Comparison of ENCODE assay signal across 39 cellular contexts in genomic region chr3:46840491-46840890, GRCh38. TPM values are rescaled to one million over a fixed set of nuclear protein-coding genes. Genes with fewer than 3 reads are reported as not detected.
"Had no signal": no experiment of that assay in that cellular context is flagged by ENCODE, and none has a peak within 500 bp of the region (broad histone marks: within the 10 kb centered on the region; RNA-seq: fewer than 3 reads in every experiment).

No MANE protein-coding gene starts in this region.

- H3K27me3 ChIP-seq: adrenal gland, ascending aorta, body of pancreas, brain microvascular endothelial cell, breast epithelium, cardiac muscle cell, colonic mucosa had no signal

- H3K27ac ChIP-seq: adrenal gland, ascending aorta, body of pancreas, brain microvascular endothelial cell, breast epithelium, cardiac muscle cell, colonic mucosa had no signal

- H3K4me3 Mint-ChIP-seq: activated naive CD4-positive, alpha-beta T cell treated with anti-CD3 and anti-CD28 coated beads for 36 hours; activated naive CD4-positive, alpha-beta T cell treated with anti-CD3 and anti-CD28 coated beads, Interleukin-2, amount 10 ng/mL, durations not matched to agents 7 days and 5 days; activated naive CD4-positive, alpha-beta T cell treated with anti-CD3 and anti-CD28 coated beads, Interleukin-2, amount 50 U/mL, for 24 hours; activated naive CD8-positive, alpha-beta T cell; activated naive CD8-positive, alpha-beta T cell treated with anti-CD3 and anti-CD28 coated beads for 36 hours; activated naive CD8-positive, alpha-beta T cell treated with anti-CD3 and anti-CD28 coated beads, Interleukin-2, amount 10 ng/mL, durations not matched to agents 7 days and 5 days; activated naive CD8-positive, alpha-beta T cell treated with anti-CD3 and anti-CD28 coated beads, Interleukin-2, amount 50 U/mL, for 24 hours; activated T-cell treated with anti-CD3 and anti-CD28 coated beads, Interleukin-2, amount 50 U/mL, for 72 hours; activated T-helper 1 cell treated with anti-CD3 and anti-CD28 coated beads, Interleukin-12 subunit alpha, Interleukin-12 subunit beta, Interleukin-2, Interleukin-4 antibody, amounts not matched to agents 30 ng/mL and 10 ng/mL and 1 ng/mL, durations not matched to agents 14 hours and 24 hours and 36 hours; activated T-helper 17 cell treated with anti-CD3 and anti-CD28 coated beads, Interleukin-2, amount 50 U/mL, for 72 hours; brain; central memory CD8-positive, alpha-beta T cell had no signal

- DNase-seq: activated effector memory CD4-positive, alpha-beta T cell treated with anti-CD3 and anti-CD28 coated beads, Interleukin-2, amount 50 U/mL, for 16 hours; activated effector memory CD4-positive, alpha-beta T cell treated with Interleukin-2 at 50 U/mL for 16 hours; activated gamma-delta T cell; activated gamma-delta T cell treated with Interleukin-2 at 50 U/mL for 16 hours; activated naive CD4-positive, alpha-beta T cell; activated naive CD4-positive, alpha-beta T cell treated with anti-CD3 and anti-CD28 coated beads for 36 hours; activated naive CD4-positive, alpha-beta T cell treated with anti-CD3 and anti-CD28 coated beads, Interleukin-2, amount 10 ng/mL, durations not matched to agents 7 days and 5 days; activated naive CD4-positive, alpha-beta T cell treated with anti-CD3 and anti-CD28 coated beads, Interleukin-2, amount 50 U/mL, for 16 hours; activated naive CD4-positive, alpha-beta T cell treated with Interleukin-2 at 50 U/mL for 16 hours; activated naive CD8-positive, alpha-beta T cell treated with anti-CD3 and anti-CD28 coated beads for 36 hours; activated naive CD8-positive, alpha-beta T cell treated with anti-CD3 and anti-CD28 coated beads, Interleukin-2, amount 10 ng/mL, durations not matched to agents 7 days and 5 days; activated naive CD8-positive, alpha-beta T cell treated with anti-CD3 and anti-CD28 coated beads, Interleukin-2, amount 50 U/mL, for 24 hours; activated T-cell treated with anti-CD3 and anti-CD28 coated beads, Interleukin-2, amount 50 U/mL, for 48 hours; activated T-cell treated with anti-CD3 and anti-CD28 coated beads, Interleukin-2, amount 50 U/mL, for 72 hours; adrenal gland; amniotic stem cell; amygdala; anterior cingulate cortex; aorta; body of pancreas; brain microvascular endothelial cell; caudate nucleus; central memory CD4-positive, alpha-beta T cell; cerebellar nuclear complex; colonic mucosa had no signal

- H3K27ac Mint-ChIP-seq: activated naive CD4-positive, alpha-beta T cell treated with anti-CD3 and anti-CD28 coated beads for 36 hours; activated naive CD4-positive, alpha-beta T cell treated with anti-CD3 and anti-CD28 coated beads, Interleukin-2, amount 10 ng/mL, durations not matched to agents 7 days and 5 days; activated naive CD4-positive, alpha-beta T cell treated with anti-CD3 and anti-CD28 coated beads, Interleukin-2, amount 50 U/mL, for 24 hours; activated naive CD4-positive, alpha-beta T cell treated with anti-CD3 and anti-CD28 coated beads, Interleukin-2, amount 50 U/mL, for 72 hours; activated naive CD8-positive, alpha-beta T cell; activated naive CD8-positive, alpha-beta T cell treated with anti-CD3 and anti-CD28 coated beads for 36 hours; activated naive CD8-positive, alpha-beta T cell treated with anti-CD3 and anti-CD28 coated beads, Interleukin-2, amount 10 ng/mL, durations not matched to agents 7 days and 5 days; activated naive CD8-positive, alpha-beta T cell treated with anti-CD3 and anti-CD28 coated beads, Interleukin-2, amount 50 U/mL, for 24 hours; activated T-cell treated with anti-CD3 and anti-CD28 coated beads, Interleukin-2, amount 50 U/mL, for 72 hours; activated T-helper 1 cell treated with anti-CD3 and anti-CD28 coated beads, Interleukin-12 subunit alpha, Interleukin-12 subunit beta, Interleukin-2, Interleukin-4 antibody, amounts not matched to agents 30 ng/mL and 10 ng/mL and 1 ng/mL, durations not matched to agents 14 hours and 24 hours and 36 hours; activated T-helper 17 cell treated with anti-CD3 and anti-CD28 coated beads, Interleukin-2, amount 50 U/mL, for 72 hours; activated T-helper 2 cell treated with anti-CD3 and anti-CD28 coated beads, Interferon-gamma antibody, Interleukin-2, Interleukin-4, amounts not matched to agents 10 μg/mL and 5 μg/mL and 100 μg/mL, durations not matched to agents 14 hours and 24 hours and 36 hours; brain had no signal

- ATAC-seq: activated naive CD4-positive, alpha-beta T cell treated with anti-CD3 and anti-CD28 coated beads, Interleukin-2, amount 50 U/mL, for 72 hours; activated naive CD8-positive, alpha-beta T cell treated with anti-CD3 and anti-CD28 coated beads, Interleukin-2, amount 50 U/mL, for 24 hours; activated T-cell treated with anti-CD3 and anti-CD28 coated beads, Interleukin-2, amount 50 U/mL, for 72 hours; activated T-helper 17 cell treated with anti-CD3 and anti-CD28 coated beads, Interleukin-2, amount 50 U/mL, for 72 hours; body of pancreas had no signal

- FAIRE-seq: astrocyte, bronchial epithelial cell, colon had no signal

- H3K27me3 Mint-ChIP-seq: activated naive CD4-positive, alpha-beta T cell treated with anti-CD3 and anti-CD28 coated beads, Interleukin-2, amount 50 U/mL, for 24 hours; activated naive CD8-positive, alpha-beta T cell; activated naive CD8-positive, alpha-beta T cell treated with anti-CD3 and anti-CD28 coated beads, Interleukin-2, amount 50 U/mL, for 24 hours; central memory CD8-positive, alpha-beta T cell had no signal

- H3K9me3 ChIP-seq: colonic mucosa had no signal

- H3K36me3 ChIP-seq: adrenal gland, ascending aorta, brain microvascular endothelial cell, breast epithelium, colonic mucosa had no signal

- H3K4me1 ChIP-seq: adrenal gland, breast epithelium, colonic mucosa had no signal

- H3K4me3 ChIP-seq: adrenal gland, ascending aorta, body of pancreas, breast epithelium, cardiac muscle cell, colonic mucosa had no signal

- H3K4me1 Mint-ChIP-seq: activated naive CD8-positive, alpha-beta T cell treated with anti-CD3 and anti-CD28 coated beads for 36 hours; activated naive CD8-positive, alpha-beta T cell treated with anti-CD3 and anti-CD28 coated beads, Interleukin-2, amount 10 ng/mL, durations not matched to agents 7 days and 5 days; activated T-helper 17 cell treated with anti-CD3 and anti-CD28 coated beads, Interleukin-2, amount 50 U/mL, for 72 hours; brain had no signal

RNA-seq across cellular contexts. Expression of gene MYL3, which starts 22.8 kb away (rescaled TPM):
- total RNA-seq: activated naive CD4-positive, alpha-beta T cell treated with anti-CD3 and anti-CD28 coated beads for 36 hours; activated naive CD4-positive, alpha-beta T cell treated with anti-CD3 and anti-CD28 coated beads, Interleukin-2, amount 50 U/mL, for 72 hours; activated naive CD8-positive, alpha-beta T cell treated with anti-CD3 and anti-CD28 coated beads for 36 hours; activated naive CD8-positive, alpha-beta T cell treated with anti-CD3 and anti-CD28 coated beads, Interleukin-2, amount 10 ng/mL, durations not matched to agents 7 days and 5 days; activated T-cell treated with anti-CD3 and anti-CD28 coated beads, Interleukin-2, amount 50 U/mL, for 72 hours; activated T-helper 1 cell treated with anti-CD3 and anti-CD28 coated beads, Interleukin-12 subunit alpha, Interleukin-12 subunit beta, Interleukin-2, Interleukin-4 antibody, amounts not matched to agents 30 ng/mL and 10 ng/mL and 1 ng/mL, durations not matched to agents 14 hours and 24 hours and 36 hours; activated T-helper 17 cell treated with anti-CD3 and anti-CD28 coated beads, Interleukin-2, amount 50 U/mL, for 72 hours; activated T-helper 2 cell treated with anti-CD3 and anti-CD28 coated beads, Interferon-gamma antibody, Interleukin-2, Interleukin-4, amounts not matched to agents 10 μg/mL and 5 μg/mL and 100 μg/mL, durations not matched to agents 14 hours and 24 hours and 36 hours; bronchial epithelial cell had no signal

RNA-seq across cellular contexts. Expression of gene PTH1R, which starts 37.0 kb away (rescaled TPM):
- total RNA-seq: activated naive CD4-positive, alpha-beta T cell treated with anti-CD3 and anti-CD28 coated beads for 36 hours; activated naive CD4-positive, alpha-beta T cell treated with anti-CD3 and anti-CD28 coated beads, Interleukin-2, amount 50 U/mL, for 72 hours; activated naive CD8-positive, alpha-beta T cell treated with anti-CD3 and anti-CD28 coated beads for 36 hours; activated naive CD8-positive, alpha-beta T cell treated with anti-CD3 and anti-CD28 coated beads, Interleukin-2, amount 10 ng/mL, durations not matched to agents 7 days and 5 days; activated T-cell treated with anti-CD3 and anti-CD28 coated beads, Interleukin-2, amount 50 U/mL, for 72 hours; activated T-helper 1 cell treated with anti-CD3 and anti-CD28 coated beads, Interleukin-12 subunit alpha, Interleukin-12 subunit beta, Interleukin-2, Interleukin-4 antibody, amounts not matched to agents 30 ng/mL and 10 ng/mL and 1 ng/mL, durations not matched to agents 14 hours and 24 hours and 36 hours; activated T-helper 17 cell treated with anti-CD3 and anti-CD28 coated beads, Interleukin-2, amount 50 U/mL, for 72 hours; activated T-helper 2 cell treated with anti-CD3 and anti-CD28 coated beads, Interferon-gamma antibody, Interleukin-2, Interleukin-4, amounts not matched to agents 10 μg/mL and 5 μg/mL and 100 μg/mL, durations not matched to agents 14 hours and 24 hours and 36 hours; bronchial epithelial cell had no signal
